34 cellular contexts compared by ENCODE assay signal in the genomic region with DNA sequence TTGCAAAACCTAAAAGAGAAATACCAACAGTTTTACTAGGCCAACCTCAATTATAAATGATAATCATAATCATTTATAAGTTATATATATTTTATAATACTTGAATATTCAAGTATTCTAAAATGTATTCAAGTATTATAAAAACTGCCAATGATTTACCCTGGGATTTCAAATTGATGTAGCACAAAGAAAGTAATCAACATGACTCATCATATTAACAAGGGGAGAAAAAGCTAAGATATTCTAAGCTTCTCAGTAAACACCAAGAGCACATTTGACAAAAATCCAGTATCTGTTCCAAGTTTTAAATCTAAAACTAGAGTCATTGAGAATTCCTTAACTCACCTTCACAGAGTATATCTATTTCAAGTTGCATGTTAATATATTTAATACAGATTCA. TPM values are rescaled to one million over a fixed set of nuclear protein-coding genes. Genes with fewer than 3 reads are reported as not detected.
"Had no signal": no experiment of that assay in that cellular context is flagged by ENCODE, and none has a peak within 500 bp of the region (broad histone marks: within the 10 kb centered on the region; RNA-seq: fewer than 3 reads in every experiment).

No MANE protein-coding gene starts in this region.

- H3K4me1 ChIP-seq: esophagus squamous epithelium, gastrocnemius medialis, thyroid gland, upper lobe of left lung, vagina had no signal

- H3K4me3 ChIP-seq: adrenal gland, esophagus squamous epithelium, gastrocnemius medialis, hepatocyte, stomach, thyroid gland, upper lobe of left lung, vagina had no signal

- H3K27me3 ChIP-seq: adrenal gland, brain microvascular endothelial cell, esophagus squamous epithelium, gastrocnemius medialis, hepatocyte, neutrophil, stomach, thyroid gland, upper lobe of left lung, vagina had no signal

- H3K36me3 ChIP-seq: adrenal gland, brain microvascular endothelial cell, esophagus squamous epithelium, gastrocnemius medialis, neutrophil, stomach, thyroid gland, upper lobe of left lung, vagina had no signal

- H3K27ac ChIP-seq: adrenal gland, brain microvascular endothelial cell, epithelial cell of prostate, esophagus squamous epithelium, gastrocnemius medialis, hepatocyte, neutrophil, stomach, thyroid gland, upper lobe of left lung, vagina had no signal

- DNase-seq: activated B cell treated with CpG ODN at 0.5 μM for 24 hours; activated CD4-positive, alpha-beta T cell treated with anti-CD3 and anti-CD28 coated beads, Interleukin-2, amount 50 U/mL, for 1 hour; activated effector memory CD4-positive, alpha-beta T cell treated with Interleukin-2 at 50 U/mL for 16 hours; activated naive CD4-positive, alpha-beta T cell treated with Interleukin-2 at 50 U/mL for 16 hours; adrenal gland; aorta; brain microvascular endothelial cell; caudate nucleus; dermis blood vessel endothelial cell; effector CD4-positive, alpha-beta T cell; esophagus squamous epithelium; gastrocnemius medialis; glutamatergic neuron; kidney; left colon; mammary epithelial cell; naive B cell; nephron progenitor cell; retina; stimulated activated CD4-positive, alpha-beta T cell treated with anti-CD3 and anti-CD28 coated beads, Interleukin-15, amount 100 ng/mL, for 24 hours; stimulated activated CD4-positive, alpha-beta T cell treated with anti-CD3 and anti-CD28 coated beads, Interleukin-2, amount 100 ng/mL, for 24 hours; stimulated activated naive B cell treated with anti-CD40 and anti-IgM and Interleukin-4, amounts not matched to agents 10 μg/mL and 1 μg/mL and 100 μg/mL, for 72 hours; stomach; T-helper 1 cell; thyroid gland; upper lobe of left lung had no signal

- H3K4me2 ChIP-seq: hepatocyte had no signal

- H3K79me2 ChIP-seq: hepatocyte had no signal

- H2AFZ ChIP-seq: hepatocyte had no signal

- ATAC-seq: gastrocnemius medialis; left colon; stimulated activated naive B cell treated with anti-CD40 and anti-IgM and Interleukin-4, amounts not matched to agents 10 μg/mL and 1 μg/mL and 100 μg/mL, for 72 hours had no signal

- H3K9me3 ChIP-seq: adrenal gland, gastrocnemius medialis, neutrophil, thyroid gland, vagina had no signal

RNA-seq across cellular contexts. Expression of a gene that starts 56.1 kb away (rescaled TPM):
- total RNA-seq: activated B cell treated with CpG ODN at 0.5 μM for 24 hours, adrenal gland, aorta, chondrocyte, dermis blood vessel endothelial cell, esophagus squamous epithelium, gastrocnemius medialis, hepatocyte, kidney, left colon, osteocyte, posterior vena cava, upper lobe of left lung, vagina had no signal
- polyA plus RNA-seq: aorta, hepatocyte, liver, mammary epithelial cell had no signal

RNA-seq across cellular contexts. Expression of a gene that starts 56.2 kb away (rescaled TPM):
- total RNA-seq: activated B cell treated with CpG ODN at 0.5 μM for 24 hours, adrenal gland, chondrocyte, dermis blood vessel endothelial cell, esophagus squamous epithelium, gastrocnemius medialis, hepatocyte, kidney, left colon, liver, osteocyte, posterior vena cava, thyroid gland, upper lobe of left lung, vagina had no signal
- polyA plus RNA-seq: adrenal gland, aorta, hepatocyte, stomach had no signal
